ENCODE assay signal across 30 cellular contexts in the genomic region with DNA sequence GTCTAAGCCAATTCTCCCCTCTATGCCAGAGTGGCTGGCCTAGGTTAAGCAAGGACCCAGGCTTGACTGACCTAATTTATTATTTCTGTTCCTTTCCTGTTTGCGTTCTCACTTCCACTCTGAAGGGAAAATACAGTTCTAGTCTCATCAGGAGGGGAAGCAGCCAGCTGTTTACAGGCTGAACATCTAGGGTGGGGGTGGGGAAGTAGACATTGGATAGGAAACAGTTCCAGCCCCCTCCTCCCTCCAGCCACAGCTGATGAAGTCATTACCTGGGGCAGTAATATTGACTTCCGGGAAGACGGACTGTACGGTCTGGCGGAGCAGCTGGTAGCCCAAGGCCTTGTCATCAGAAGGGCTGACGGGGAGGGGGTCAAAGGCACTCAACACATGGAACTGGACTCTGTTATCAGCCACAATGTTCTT. TPM values are rescaled to one million over a fixed set of nuclear protein-coding genes. Genes with fewer than 3 reads are reported as not detected.
A peak's percentile ranks its signal among the peaks of the same experiment; 100 is the strongest.
DNase-seq lines count a peak whose midpoint lies in the region; ATAC-seq, FAIRE-seq and TF ChIP-seq lines count a peak whose summit lies in the region.
"Had no signal": no experiment of that assay in that cellular context is flagged by ENCODE, and none has a peak within 500 bp of the region (broad histone marks: within the 10 kb centered on the region; RNA-seq: fewer than 3 reads in every experiment).

No MANE protein-coding gene starts in this region.

- no peak overlapping the region for H3K9ac ChIP-seq in K562 (ENCODE audit: insufficient read depth in 1 of 2, low read depth in 2 of 2, low read length in 2 of 2)
- no peak overlapping the region for H3K9ac ChIP-seq in PC-3 (ENCODE audit: low read length)
- H3K9ac ChIP-seq: neural progenitor cell had no signal

- BruUV-seq in K562 (replicated peaks; lab: Mats Ljungman, UMichigan) (no TSS peak), PC-3 (replicated peaks; lab: Mats Ljungman, UMichigan) (no TSS peak)

- H3K4me1 ChIP-seq in heart left ventricle (peaks cover 0 to 25% (median 9%) of the 10 kb centered on the region in 12 donors), right atrium auricular region (peaks cover 0 to 2% of the 10 kb centered on the region in 2 donors), K562 (replicated peaks in 1 of 2; ENCODE audit: control insufficient read depth in 2 of 2, insufficient read depth in 2 of 2, low read length in 2 of 2) (no peaks in the 10 kb centered on the region; a peak in 2 of 5 replicates), PC-3 (ENCODE audit: insufficient read depth, low read length) (no peaks in the 10 kb centered on the region)
- H3K4me1 ChIP-seq: A549, prostate gland had no signal

- no peaks in the 10 kb centered on the region for H3K9me3 Mint-ChIP-seq in activated CD8-positive, alpha-beta T cell treated with anti-CD3 and anti-CD28 coated beads, Interleukin-2, amount 10 ng/mL, durations not matched to agents 7 days and 5 days (ENCODE audit: insufficient read depth)
- H3K9me3 Mint-ChIP-seq: activated CD8-positive, alpha-beta T cell treated with anti-CD3 and anti-CD28 coated beads for 36 hours; activated T-cell treated with anti-CD3 and anti-CD28 coated beads, Interleukin-2, amount 50 U/mL, for 4 hours; GM23338; IgD-negative memory B cell had no signal

- no peak overlapping the region for H3K4me2 ChIP-seq in K562 (ENCODE audit: insufficient read depth, low read length)
- no peak overlapping the region for H3K4me2 ChIP-seq in PC-3 (ENCODE audit: low read length)
- H3K4me2 ChIP-seq: A549, GM23338, neural progenitor cell had no signal

- H3K4me3 ChIP-seq in heart left ventricle (no peak overlapping the region), right atrium auricular region (no peak overlapping the region), K562 (no peak overlapping the region), PC-3 (ENCODE audit: low read length) (no peak overlapping the region)
- H3K4me3 ChIP-seq: A549, cardiac muscle cell, GM23338, MG63, neural progenitor cell, prostate gland had no signal

- H3K27me3 ChIP-seq in heart left ventricle (no peaks in the 10 kb centered on the region), right atrium auricular region (no peaks in the 10 kb centered on the region), K562 (ENCODE audit: control insufficient read depth in 2 of 2, insufficient read depth in 2 of 2, low read length in 2 of 2) (peaks cover 19 to 26% of the 10 kb centered on the region in 2 experiments), PC-3 (ENCODE audit: low read length) (peaks cover 3% of the 10 kb centered on the region; the same call in 1 of the 2 replicates)
- H3K27me3 ChIP-seq: cardiac muscle cell, MG63, neural progenitor cell had no signal

- H3F3A ChIP-seq in PC-3 (ENCODE audit: low read length, unreplicated experiment) = no peaks in the 10 kb centered on the region

- in situ Hi-C loops in K562 (cut with MboI) = no loop called here

- H4K20me1 ChIP-seq in K562 (replicated peaks; ENCODE audit: control insufficient read depth, insufficient read depth, low read length) (no peaks in the 10 kb centered on the region), PC-3 (ENCODE audit: low read length) (no peaks in the 10 kb centered on the region)

- CTCF ChIA-PET in K562 (lab: Yijun Ruan, JAX; ENCODE audit: low intra/inter-chr PET ratio) (no interaction called here), PC-3 (lab: Charles Lee) (no interaction called here)
- CTCF ChIA-PET in activated CD8-positive, alpha-beta T cell treated with anti-CD3 and anti-CD28 coated beads, Interleukin-2, amount 10 ng/mL, durations not matched to agents 7 days and 5 days (lab: Charles Lee) = interaction anchor here (1.1 to 1.5 kb wide), 3 partner anchors 8 to 145 kb away, joined by 4 to 6 read pairs (median 4); no protein-coding TSS in a partner anchor

- no peak for TF ChIP-seq RAD21 in K562 (CRISPR knock-in tag; conservative IDR thresholded peaks at IDR 0.05 in 1 of 2, IDR thresholded peaks at IDR 0.05 in 1 of 2)

- ATAC-seq in heart left ventricle (peak; percentile 29 to 68 (median 43)), K562 (peak; percentile 84), GM18498 (IDR thresholded peaks at IDR 0.05; ENCODE audit: unreplicated experiment) (no peak), PC-3 (no peak)
- ATAC-seq in activated CD8-positive, alpha-beta T cell treated with anti-CD3 and anti-CD28 coated beads, Interleukin-2, amount 10 ng/mL, durations not matched to agents 7 days and 5 days = no peak
- ATAC-seq: A549; activated CD4-positive, CD25-positive, alpha-beta regulatory T cell treated with anti-CD3 and anti-CD28 coated beads, Interleukin-2, amount 50 U/mL, for 24 hours; activated CD8-positive, alpha-beta T cell treated with anti-CD3 and anti-CD28 coated beads for 36 hours; activated T-cell treated with anti-CD3 and anti-CD28 coated beads, Interleukin-2, amount 50 U/mL, for 4 hours; GM23338 had no signal

- no peaks in the 10 kb centered on the region for H3K36me3 Mint-ChIP-seq in activated CD8-positive, alpha-beta T cell treated with anti-CD3 and anti-CD28 coated beads, Interleukin-2, amount 10 ng/mL, durations not matched to agents 7 days and 5 days (ENCODE audit: low read depth)

- peak in 1 of 5 donors; percentile 19 for DNase-seq in heart left ventricle
- DNase-seq in right atrium auricular region (ENCODE audit: low spot score) = no peak
- peak in 2 of 4 experiments; percentile 32 to 41 for DNase-seq in K562 (ENCODE audit: extremely low read depth in 1 of 4, low spot score in 3 of 4)
- DNase-seq in medulla oblongata (ENCODE audit: extremely low spot score) = peak; percentile 54
- no peak for DNase-seq in PC-3
- no peak for DNase-seq in inferior parietal cortex (ENCODE audit: extremely low spot score)
- no peak for DNase-seq in activated CD8-positive, alpha-beta T cell treated with anti-CD3 and anti-CD28 coated beads, Interleukin-2, amount 10 ng/mL, durations not matched to agents 7 days and 5 days
- DNase-seq: activated CD8-positive, alpha-beta T cell treated with anti-CD3 and anti-CD28 coated beads for 36 hours; activated naive CD4-positive, alpha-beta T cell treated with Interleukin-2 at 50 U/mL for 16 hours; activated T-cell treated with anti-CD3 and anti-CD28 coated beads, Interleukin-2, amount 50 U/mL, for 4 hours; amniotic stem cell; CD4-positive, CD25-positive, alpha-beta regulatory T cell; DMS 273 treated with DMSO at 0.1 percent for 48 hours; erythroblast; foreskin melanocyte; left cardiac atrium; MG63; NCI-H1694; NCI-H774; stimulated activated CD4-positive, alpha-beta T cell treated with anti-CD3 and anti-CD28 coated beads, Interleukin-4, amount 100 ng/mL, for 24 hours had no signal

- intact Hi-C loops in heart left ventricle (cut with DNase I) = no loop called here
- intact Hi-C loops in K562 (cut with micrococcal nuclease) = no loop called here
- intact Hi-C loops in PC-3 (cut with micrococcal nuclease) = no loop called here

- H3K27ac ChIP-seq in heart left ventricle (peak overlapping the region in 4 of 12 donors; percentile 2 to 27 (median 20)), right atrium auricular region (no peak overlapping the region), K562 (ENCODE audit: extremely low read depth, low read depth, low read length) (no peak overlapping the region), PC-3 (ENCODE audit: low read length) (no peak overlapping the region)
- H3K27ac ChIP-seq: A549, cardiac muscle cell, neural progenitor cell, prostate gland had no signal

- TF ChIP-seq CTCF in heart left ventricle (IDR thresholded peaks at IDR 0.05) = no peak
- TF ChIP-seq CTCF in right atrium auricular region (IDR thresholded peaks at IDR 0.05) = no peak
- no peak for TF ChIP-seq CTCF in K562 (IDR thresholded peaks at IDR 0.05 in 2 of 3, conservative IDR thresholded peaks at IDR 0.05 in 1 of 3; ENCODE audit: insufficient read depth in 2 of 3, low read depth in 1 of 3, low read length in 3 of 3)
- TF ChIP-seq CTCF in PC-3 (conservative IDR thresholded peaks at IDR 0.05; ENCODE audit: low read depth, low read length) = no peak

- H3K36me3 ChIP-seq in heart left ventricle = no peaks in the 10 kb centered on the region
- no peaks in the 10 kb centered on the region for H3K36me3 ChIP-seq in right atrium auricular region
- no peaks in the 10 kb centered on the region for H3K36me3 ChIP-seq in K562 (ENCODE audit: control insufficient read depth, insufficient read depth, low read length)
- H3K36me3 ChIP-seq in PC-3 (ENCODE audit: low read depth, low read length) = no peaks in the 10 kb centered on the region
- H3K36me3 ChIP-seq: cardiac muscle cell, MG63, neural progenitor cell, prostate gland had no signal

- TF ChIP-seq POLR2A in heart left ventricle (IDR thresholded peaks at IDR 0.05) (no peak), K562 (conservative IDR thresholded peaks at IDR 0.05) (no peak)

- FAIRE-seq in K562 (lab: Jason Lieb, UNC) = peak; percentile 65
- FAIRE-seq: A549, G401.6 had no signal

- 49 to 70% (median 61%) methylated on average over 6 of the region's 6 CpGs for WGBS in heart left ventricle, 4 donors
- WGBS in K562 (ENCODE audit: insufficient coverage, low coverage, missing lambda C conversion rate) = 17% methylated on average over 6 of the region's 6 CpGs

- no peaks in the 10 kb centered on the region for H3K27me3 Mint-ChIP-seq in activated CD8-positive, alpha-beta T cell treated with anti-CD3 and anti-CD28 coated beads, Interleukin-2, amount 10 ng/mL, durations not matched to agents 7 days and 5 days (ENCODE audit: low read depth)
- H3K27me3 Mint-ChIP-seq: activated CD8-positive, alpha-beta T cell treated with anti-CD3 and anti-CD28 coated beads for 36 hours; CD4-positive, CD25-positive, alpha-beta regulatory T cell; IgD-negative memory B cell had no signal

- no peak overlapping the region for H3K27ac Mint-ChIP-seq in activated CD8-positive, alpha-beta T cell treated with anti-CD3 and anti-CD28 coated beads, Interleukin-2, amount 10 ng/mL, durations not matched to agents 7 days and 5 days
- H3K27ac Mint-ChIP-seq: activated CD8-positive, alpha-beta T cell treated with anti-CD3 and anti-CD28 coated beads for 36 hours; CD4-positive, CD25-positive, alpha-beta regulatory T cell; GM23338; neural progenitor cell had no signal

- H2AFZ ChIP-seq in K562 (ENCODE audit: low read depth, low read length) (peak overlapping the region; percentile 20; the same call in 1 of the 2 replicates), PC-3 (ENCODE audit: low read length) (no peak overlapping the region)
- H2AFZ ChIP-seq: GM23338, neural progenitor cell had no signal

- H3K79me2 ChIP-seq in K562 (ENCODE audit: control insufficient read depth, insufficient read depth, low read length) (no peaks in the 10 kb centered on the region), PC-3 (ENCODE audit: low read length) (no peaks in the 10 kb centered on the region)

- no peak for TF ChIP-seq EP300 in K562 (IDR thresholded peaks at IDR 0.05; ENCODE audit: low read length)

- H3K4me3 Mint-ChIP-seq in activated CD8-positive, alpha-beta T cell treated with anti-CD3 and anti-CD28 coated beads, Interleukin-2, amount 10 ng/mL, durations not matched to agents 7 days and 5 days = no peak overlapping the region
- H3K4me3 Mint-ChIP-seq: activated CD8-positive, alpha-beta T cell treated with anti-CD3 and anti-CD28 coated beads for 36 hours; activated T-cell treated with anti-CD3 and anti-CD28 coated beads, Interleukin-2, amount 50 U/mL, for 4 hours; CD4-positive, CD25-positive, alpha-beta regulatory T cell; GM23338; IgD-negative memory B cell; neural progenitor cell had no signal

- H3K4me1 Mint-ChIP-seq in activated CD8-positive, alpha-beta T cell treated with anti-CD3 and anti-CD28 coated beads, Interleukin-2, amount 10 ng/mL, durations not matched to agents 7 days and 5 days (ENCODE audit: low read depth) = no peaks in the 10 kb centered on the region

- no peaks in the 10 kb centered on the region for H3K9me1 ChIP-seq in K562 (ENCODE audit: control insufficient read depth, insufficient read depth, low read length)

- no peaks in the 10 kb centered on the region for H3K9me2 ChIP-seq in PC-3 (replicated peaks; ENCODE audit: low read length)

- no peaks in the 10 kb centered on the region for H3K9me3 ChIP-seq in heart left ventricle
- no peaks in the 10 kb centered on the region for H3K9me3 ChIP-seq in right atrium auricular region
- H3K9me3 ChIP-seq in K562 (replicated peaks; ENCODE audit: control insufficient read depth, insufficient read depth, low read depth, low read length) = no peaks in the 10 kb centered on the region
- H3K9me3 ChIP-seq in PC-3 (ENCODE audit: low read length) = no peaks in the 10 kb centered on the region
- H3K9me3 ChIP-seq: A549, MG63, prostate gland had no signal

- POLR2A ChIA-PET in K562 (lab: Yijun Ruan, JAX) = interaction anchor here (0.9 to 1.5 kb wide), 2 partner anchors 8 to 213 kb away, joined by 3 to 4 read pairs; no protein-coding TSS in a partner anchor
- POLR2A ChIA-PET in PC-3 (lab: Charles Lee; ENCODE audit: unreplicated experiment) = no interaction called here
- POLR2A ChIA-PET in activated CD8-positive, alpha-beta T cell treated with anti-CD3 and anti-CD28 coated beads, Interleukin-2, amount 10 ng/mL, durations not matched to agents 7 days and 5 days (lab: Charles Lee) = no interaction called here

RNA-seq across cellular contexts. Expression of a gene that starts 17.6 kb away (rescaled TPM):
- 1 to 10 TPM in 2 of 9 donors, under 1 TPM in 6, not detected in 1; 0.45 to 1.4 (median 0.78) TPM for total RNA-seq in heart left ventricle
- under 1 TPM; 0.28 to 0.65 TPM for polyA plus RNA-seq in heart left ventricle
- total RNA-seq in right atrium auricular region = 1 to 10 TPM; 1.2 to 1.4 TPM
- not detected in 2 replicates for total RNA-seq in K562 (2011; cell fraction: chromatin; rRNA removed; ENCODE audit: low replicate concordance)
- not detected in 2 replicates for total RNA-seq in K562 (2011; cell fraction: nucleolus; rRNA removed)
- not detected in 2 replicates for total RNA-seq in K562 (2011; cell fraction: nucleoplasm; rRNA removed)
- total RNA-seq in K562 (2014; rRNA removed) = not detected in 2 replicates
- total RNA-seq in K562 (2014; rRNA removed; fragmentation: Illumina TruSeq; extraction: Trizol) = not detected in 2 replicates
- not detected in 2 replicates for total RNA-seq in K562 (2015; rRNA removed; fragmentation: Illumina TruSeq; extraction: Trizol)
- total RNA-seq in K562 (2021) = not detected in 2 replicates
- not detected in 2 replicates for polyA plus RNA-seq in K562 (2011; rRNA removed)
- polyA plus RNA-seq in K562 (2011; cell fraction: cytosol; rRNA removed) = not detected in 2 replicates
- polyA plus RNA-seq in K562 (2011; cell fraction: nucleus; rRNA removed) = not detected in 2 replicates
- polyA plus RNA-seq in K562 (2012) = 0.07 TPM in 1 of 2 replicates, not detected in the other
- polyA plus RNA-seq in K562 (2014; fragmentation: Illumina TruSeq; extraction: Trizol) = not detected in 2 replicates
- polyA plus RNA-seq in K562 (2014; fragmentation: Nextera tagmentation; extraction: Ambion mirVana) = not detected
- polyA plus RNA-seq in K562 (2014; rRNA removed) = not detected in 2 replicates
- polyA minus RNA-seq in K562 (2011; rRNA and poly(A)+ RNA removed) = not detected in 2 replicates
- polyA minus RNA-seq in K562 (2011; cell fraction: cytosol; rRNA and poly(A)+ RNA removed) = not detected in 2 replicates
- not detected in 2 replicates for polyA minus RNA-seq in K562 (2011; cell fraction: nucleus; rRNA and poly(A)+ RNA removed)
- not detected in 2 replicates for total RNA-seq in PC-3 (2014; rRNA removed)
- under 1 TPM; 0.16 to 0.55 TPM for total RNA-seq in activated CD8-positive, alpha-beta T cell treated with anti-CD3 and anti-CD28 coated beads, Interleukin-2, amount 10 ng/mL, durations not matched to agents 7 days and 5 days
- total RNA-seq: cardiac muscle cell, prostate gland, RPMI7951 had no signal
- polyA plus RNA-seq: A549, GM23338 had no signal

RNA-seq across cellular contexts. Expression of a gene that starts 19.3 kb away (rescaled TPM):
- 100 to 1,000 TPM; 247 to 442 (median 333) TPM for total RNA-seq in heart left ventricle
- polyA plus RNA-seq in heart left ventricle = 100 to 1,000 TPM; 146 to 198 TPM
- 100 to 1,000 TPM; 204 to 255 TPM for total RNA-seq in right atrium auricular region
- 37.1 and 52.9 TPM in 2 replicates for total RNA-seq in K562 (2011; cell fraction: chromatin; rRNA removed; ENCODE audit: low replicate concordance)
- total RNA-seq in K562 (2011; cell fraction: nucleolus; rRNA removed) = 32.9 and 38.7 TPM in 2 replicates
- total RNA-seq in K562 (2011; cell fraction: nucleoplasm; rRNA removed) = 41.1 and 61.4 TPM in 2 replicates
- total RNA-seq in K562 (2014; rRNA removed) = 6.8 and 7.7 TPM in 2 replicates
- total RNA-seq in K562 (2014; rRNA removed; fragmentation: Illumina TruSeq; extraction: Trizol) = 13.4 and 13.5 TPM in 2 replicates
- 8.0 and 8.4 TPM in 2 replicates for total RNA-seq in K562 (2015; rRNA removed; fragmentation: Illumina TruSeq; extraction: Trizol)
- total RNA-seq in K562 (2021) = 17.2 and 20.5 TPM in 2 replicates
- polyA plus RNA-seq in K562 (2011; rRNA removed) = 23.2 and 29.3 TPM in 2 replicates
- 21.8 and 23.3 TPM in 2 replicates for polyA plus RNA-seq in K562 (2011; cell fraction: cytosol; rRNA removed)
- 32.7 and 46.6 TPM in 2 replicates for polyA plus RNA-seq in K562 (2011; cell fraction: nucleus; rRNA removed)
- 10.0 and 11.9 TPM in 2 replicates for polyA plus RNA-seq in K562 (2012)
- polyA plus RNA-seq in K562 (2014; fragmentation: Illumina TruSeq; extraction: Trizol) = 21.0 and 26.8 TPM in 2 replicates
- polyA plus RNA-seq in K562 (2014; fragmentation: Nextera tagmentation; extraction: Ambion mirVana) = 1 to 10 TPM; 4.1 to 5.5 TPM
- 11.4 and 12.2 TPM in 2 replicates for polyA plus RNA-seq in K562 (2014; rRNA removed)
- 15.4 and 21.7 TPM in 2 replicates for polyA minus RNA-seq in K562 (2011; rRNA and poly(A)+ RNA removed)
- polyA minus RNA-seq in K562 (2011; cell fraction: cytosol; rRNA and poly(A)+ RNA removed) = 8.3 and 13.1 TPM in 2 replicates
- polyA minus RNA-seq in K562 (2011; cell fraction: nucleus; rRNA and poly(A)+ RNA removed) = 9.1 and 9.7 TPM in 2 replicates
- 17.2 and 22.8 TPM in 2 replicates for total RNA-seq in PC-3 (2014; rRNA removed)
- total RNA-seq in activated CD8-positive, alpha-beta T cell treated with anti-CD3 and anti-CD28 coated beads, Interleukin-2, amount 10 ng/mL, durations not matched to agents 7 days and 5 days = 10 to 100 TPM in 1 of 2 experiments, 1 to 10 TPM in 1; 8.9 to 10.1 TPM

RNA-seq across cellular contexts. Expression of a gene that starts 57.1 kb away (rescaled TPM):
- total RNA-seq in heart left ventricle = 10 to 100 TPM; 13.8 to 26.0 (median 16.6) TPM
- polyA plus RNA-seq in heart left ventricle = 10 to 100 TPM in 1 of 2 donors, 1 to 10 TPM in 1; 6.5 to 13.1 TPM
- 10 to 100 TPM; 17.7 to 18.6 TPM for total RNA-seq in right atrium auricular region
- 9.7 and 12.5 TPM in 2 replicates for total RNA-seq in K562 (2011; cell fraction: chromatin; rRNA removed; ENCODE audit: low replicate concordance)
- 7.2 and 7.7 TPM in 2 replicates for total RNA-seq in K562 (2011; cell fraction: nucleolus; rRNA removed)
- total RNA-seq in K562 (2011; cell fraction: nucleoplasm; rRNA removed) = 8.9 and 11.8 TPM in 2 replicates
- 6.9 and 7.7 TPM in 2 replicates for total RNA-seq in K562 (2014; rRNA removed)
- 8.5 and 10.2 TPM in 2 replicates for total RNA-seq in K562 (2014; rRNA removed; fragmentation: Illumina TruSeq; extraction: Trizol)
- 9.9 and 11.5 TPM in 2 replicates for total RNA-seq in K562 (2015; rRNA removed; fragmentation: Illumina TruSeq; extraction: Trizol)
- total RNA-seq in K562 (2021) = 7.8 and 8.0 TPM in 2 replicates
- polyA plus RNA-seq in K562 (2011; rRNA removed) = 9.9 and 17.6 TPM in 2 replicates
- 11.0 and 14.5 TPM in 2 replicates for polyA plus RNA-seq in K562 (2011; cell fraction: cytosol; rRNA removed)
- 7.4 and 13.4 TPM in 2 replicates for polyA plus RNA-seq in K562 (2011; cell fraction: nucleus; rRNA removed)
- polyA plus RNA-seq in K562 (2012) = 11.1 and 11.3 TPM in 2 replicates
- 11.1 and 13.9 TPM in 2 replicates for polyA plus RNA-seq in K562 (2014; fragmentation: Illumina TruSeq; extraction: Trizol)
- polyA plus RNA-seq in K562 (2014; fragmentation: Nextera tagmentation; extraction: Ambion mirVana) = 1 to 10 TPM; 6.3 to 7.5 TPM
- polyA plus RNA-seq in K562 (2014; rRNA removed) = 7.2 and 10.8 TPM in 2 replicates
- polyA minus RNA-seq in K562 (2011; rRNA and poly(A)+ RNA removed) = 6.1 and 11.9 TPM in 2 replicates
- 3.5 and 7.2 TPM in 2 replicates for polyA minus RNA-seq in K562 (2011; cell fraction: cytosol; rRNA and poly(A)+ RNA removed)
- 4.1 and 4.8 TPM in 2 replicates for polyA minus RNA-seq in K562 (2011; cell fraction: nucleus; rRNA and poly(A)+ RNA removed)
- total RNA-seq in PC-3 (2014; rRNA removed) = 7.4 and 7.9 TPM in 2 replicates
- 10 to 100 TPM; 42.5 to 42.7 TPM for total RNA-seq in activated CD8-positive, alpha-beta T cell treated with anti-CD3 and anti-CD28 coated beads, Interleukin-2, amount 10 ng/mL, durations not matched to agents 7 days and 5 days

Comparison
In these comparisons a context has a peak if more than half of its experiments do, and no peak if none do; other contexts are left out.
1. ATAC-seq: peak in heart left ventricle (4 of 4) and K562 (single experiment); none in GM18498 (single experiment), PC-3 (single experiment) and activated CD8-positive, alpha-beta T cell treated with anti-CD3 and anti-CD28 coated beads, Interleukin-2, amount 10 ng/mL, durations not matched to agents 7 days and 5 days (single experiment).